Comparison of ENCODE assay signal across 2 cellular contexts in genomic region chr16:2104453-2104852, GRCh38. TPM values are rescaled to one million over a fixed set of nuclear protein-coding genes. Genes with fewer than 3 reads are reported as not detected.
"Had no signal": no experiment of that assay in that cellular context is flagged by ENCODE, and none has a peak within 500 bp of the region (broad histone marks: within the 10 kb centered on the region; RNA-seq: fewer than 3 reads in every experiment).

No MANE protein-coding gene starts in this region.

RNA-seq across cellular contexts. Expression of gene RAB26, which starts 44.0 kb away (rescaled TPM):
- total RNA-seq: activated B cell treated with CpG ODN at 0.5 μM for 24 hours; activated T-cell treated with anti-CD3 and anti-CD28 coated beads, Interleukin-2, amount 50 U/mL, for 4 hours had no signal
